12 cellular contexts compared by ENCODE assay signal in genomic region chr15:100940785-100941379, GRCh38. TPM values are rescaled to one million over a fixed set of nuclear protein-coding genes. Genes with fewer than 3 reads are reported as not detected.
DNase-seq lines count a peak whose midpoint lies in the region; ATAC-seq, FAIRE-seq and TF ChIP-seq lines count a peak whose summit lies in the region.
"Had no signal": no experiment of that assay in that cellular context is flagged by ENCODE, and none has a peak within 500 bp of the region (broad histone marks: within the 10 kb centered on the region; RNA-seq: fewer than 3 reads in every experiment).

No MANE protein-coding gene starts in this region.

- DNase-seq in GM10266 (ENCODE audit: extremely low spot score) (peak; percentile 59), T-helper 17 cell (no peak), RCC 7860 (ENCODE audit: low spot score) (no peak), C1 segment of cervical spinal cord (lab: John Stamatoyannopoulos, UW) (no peak), endodermal cell (no peak), COLO829 (ENCODE audit: low spot score) (no peak)
- DNase-seq: COR-L47, immature natural killer cell had no signal

- no peak for FAIRE-seq in RCC 7860 (lab: Jason Lieb, UNC)

- H3K36me3 ChIP-seq in endodermal cell (ENCODE audit: control insufficient read depth, insufficient read depth, low read length), result no peaks in the 10 kb centered on the region
- H3K36me3 ChIP-seq: thoracic aorta had no signal

- H3K9ac ChIP-seq in endodermal cell (ENCODE audit: extremely low read depth, low read length, poor library complexity, severe bottlenecking), result no peak overlapping the region

- H3K9me3 Mint-ChIP-seq in endodermal cell, result no peaks in the 10 kb centered on the region
- H3K9me3 Mint-ChIP-seq: IgD-negative memory B cell, immature natural killer cell had no signal

- 94 to 100% methylated on average over 1 to 2 of the region's 2 CpGs for WGBS in endodermal cell (ENCODE audit: insufficient coverage in 1 of 2, insufficient read length in 1 of 2), 2 experiments

- H3K27me3 ChIP-seq in endodermal cell (ENCODE audit: control insufficient read depth, insufficient read depth, low read length, poor library complexity, severe bottlenecking), result no peaks in the 10 kb centered on the region

- H3K9me3 ChIP-seq in T-helper 17 cell (ENCODE audit: control insufficient read depth, low read length, poor library complexity, severe bottlenecking) (no peaks in the 10 kb centered on the region), endodermal cell (ENCODE audit: control insufficient read depth, low read length) (peaks cover 4% of the 10 kb centered on the region)
- H3K9me3 ChIP-seq: thoracic aorta had no signal

- no peaks in the 10 kb centered on the region for H3K36me3 Mint-ChIP-seq in T-helper 17 cell (ENCODE audit: low read depth)
- no peaks in the 10 kb centered on the region for H3K36me3 Mint-ChIP-seq in endodermal cell (ENCODE audit: low read depth)
- H3K36me3 Mint-ChIP-seq: immature natural killer cell had no signal

- no peak overlapping the region for H3K27ac ChIP-seq in endodermal cell (ENCODE audit: low read depth, low read length)
- H3K27ac ChIP-seq: thoracic aorta had no signal

- no peak overlapping the region for H3K27ac Mint-ChIP-seq in T-helper 17 cell
- no peak overlapping the region for H3K27ac Mint-ChIP-seq in endodermal cell
- H3K27ac Mint-ChIP-seq: IgD-negative memory B cell, immature natural killer cell had no signal

- TF ChIP-seq CTCF in GM10266 (IDR thresholded peaks at IDR 0.05; ENCODE audit: control insufficient read depth, insufficient read depth, low read depth, missing control alignments) (no peak), endodermal cell (conservative IDR thresholded peaks at IDR 0.05) (no peak)

- H3K4me3 Mint-ChIP-seq in T-helper 17 cell, result no peak overlapping the region
- no peak overlapping the region for H3K4me3 Mint-ChIP-seq in endodermal cell
- H3K4me3 Mint-ChIP-seq: immature natural killer cell had no signal

- no peaks in the 10 kb centered on the region for H3K4me1 Mint-ChIP-seq in T-helper 17 cell
- H3K4me1 Mint-ChIP-seq in endodermal cell, result no peaks in the 10 kb centered on the region
- H3K4me1 Mint-ChIP-seq: immature natural killer cell had no signal

- no peaks in the 10 kb centered on the region for H3K4me1 ChIP-seq in endodermal cell (ENCODE audit: control insufficient read depth, insufficient read depth, low read length)

- H3K4me3 ChIP-seq in endodermal cell (ENCODE audit: low read length), result no peak overlapping the region
- H3K4me3 ChIP-seq: thoracic aorta had no signal

- peaks cover 17% of the 10 kb centered on the region for H3K27me3 Mint-ChIP-seq in T-helper 17 cell
- no peaks in the 10 kb centered on the region for H3K27me3 Mint-ChIP-seq in endodermal cell (ENCODE audit: insufficient read depth)
- H3K27me3 Mint-ChIP-seq: IgD-negative memory B cell had no signal

- ATAC-seq in GM21367 (IDR thresholded peaks at IDR 0.05; ENCODE audit: unreplicated experiment) (peak; percentile 61), HG03196 (IDR thresholded peaks at IDR 0.05; ENCODE audit: unreplicated experiment) (peak; percentile 68), T-helper 17 cell (peak; percentile 36)

RNA-seq across cellular contexts. Expression of gene LRRK1, which starts 21.7 kb away (rescaled TPM):
- 1 to 10 TPM; 1.5 to 2.1 TPM for total RNA-seq in T-helper 17 cell
- total RNA-seq in endodermal cell, result 1 to 10 TPM; 2.7 to 5.1 TPM
- polyA plus RNA-seq in endodermal cell (2013, experiment 1 of 2), result 0.36 TPM
- 0.37 TPM for polyA plus RNA-seq in endodermal cell (2013, experiment 2 of 2)
